Comparison of ENCODE assay signal across 9 cellular contexts in genomic region chr20:49483706-49484101, GRCh38. TPM values are rescaled to one million over a fixed set of nuclear protein-coding genes. Genes with fewer than 3 reads are reported as not detected.
DNase-seq lines count a peak whose midpoint lies in the region; ATAC-seq and TF ChIP-seq lines count a peak whose summit lies in the region.
"Had no signal": no experiment of that assay in that cellular context is flagged by ENCODE, and none has a peak within 500 bp of the region (broad histone marks: within the 10 kb centered on the region; RNA-seq: fewer than 3 reads in every experiment).

No MANE protein-coding gene starts in this region.

- no peak overlapping the region for H3K27ac Mint-ChIP-seq in neural progenitor cell
- H3K27ac Mint-ChIP-seq in activated T-helper 2 cell treated with anti-CD3 and anti-CD28 coated beads, Interferon-gamma antibody, Interleukin-2, Interleukin-4, amounts not matched to agents 10 μg/mL and 5 μg/mL and 100 μg/mL, durations not matched to agents 14 hours and 24 hours and 36 hours: no peak overlapping the region

- peaks cover 31% of the 10 kb centered on the region for H3K4me1 Mint-ChIP-seq in neural progenitor cell
- peaks cover 2% of the 10 kb centered on the region for H3K4me1 Mint-ChIP-seq in activated T-helper 2 cell treated with anti-CD3 and anti-CD28 coated beads, Interferon-gamma antibody, Interleukin-2, Interleukin-4, amounts not matched to agents 10 μg/mL and 5 μg/mL and 100 μg/mL, durations not matched to agents 14 hours and 24 hours and 36 hours (ENCODE audit: low read depth)

- TF ChIP-seq CTCF in left ventricle myocardium inferior (IDR thresholded peaks at IDR 0.05; ENCODE audit: borderline replicate concordance) (no peak), dorsolateral prefrontal cortex (IDR thresholded peaks at IDR 0.05 in 54 of 56, conservative IDR thresholded peaks at IDR 0.05 in 2 of 56; ENCODE audit: low read depth in 1 of 56, partially characterized antibody in 56 of 56) (no peak), neural progenitor cell (IDR thresholded peaks at IDR 0.05) (no peak)

- H3K79me2 ChIP-seq in neural progenitor cell (ENCODE audit: low read depth): no peaks in the 10 kb centered on the region

- no peak for DNase-seq in left ventricle myocardium inferior
- DNase-seq in left cardiac atrium: no peak
- peak in 1 of 10 donors; percentile 22 for DNase-seq in dorsolateral prefrontal cortex
- peak; percentile 56 for DNase-seq in neural progenitor cell (ENCODE audit: low spot score)
- no peak for DNase-seq in activated T-helper 2 cell treated with anti-CD3 and anti-CD28 coated beads, Interferon-gamma antibody, Interleukin-2, Interleukin-4, amounts not matched to agents 10 μg/mL and 5 μg/mL and 100 μg/mL, durations not matched to agents 14 hours and 24 hours and 36 hours (ENCODE audit: low spot score)
- DNase-seq in cerebellar cortex (ENCODE audit: low spot score): no peak

- peak overlapping the region; percentile 64 for H2AFZ ChIP-seq in neural progenitor cell (replicated peaks)

- H3K27ac ChIP-seq in left ventricle myocardium inferior (replicated peaks) (peak overlapping the region; percentile 58), dorsolateral prefrontal cortex (peak overlapping the region in 52 of 59 donors; percentile 33 to 94 (median 82)), neural progenitor cell (no peak overlapping the region)

- H3K4me3 Mint-ChIP-seq in neural progenitor cell: peak overlapping the region; percentile 80
- H3K4me3 Mint-ChIP-seq in activated T-helper 2 cell treated with anti-CD3 and anti-CD28 coated beads, Interferon-gamma antibody, Interleukin-2, Interleukin-4, amounts not matched to agents 10 μg/mL and 5 μg/mL and 100 μg/mL, durations not matched to agents 14 hours and 24 hours and 36 hours (ENCODE audit: low read depth): no peak overlapping the region

- no peak overlapping the region for H3K9ac ChIP-seq in neural progenitor cell

- intact Hi-C loops in left ventricle myocardium inferior (cut with micrococcal nuclease) (loop anchor here (10.0 kb wide), 1 partner anchor 99 kb away; no protein-coding TSS in a partner anchor), left cardiac atrium (cut with DNase I) (loop anchor here (2.0 to 10.0 kb wide), 3 partner anchors 99 to 149 kb away; no protein-coding TSS in a partner anchor), dorsolateral prefrontal cortex (cut with DNase I) (loop anchor here (1.0 to 10.0 kb wide), 5 partner anchors 59 to 149 kb away; no protein-coding TSS in a partner anchor)
- intact Hi-C loops in activated T-helper 2 cell treated with anti-CD3 and anti-CD28 coated beads, Interferon-gamma antibody, Interleukin-2, Interleukin-4, amounts not matched to agents 10 μg/mL and 5 μg/mL and 100 μg/mL, durations not matched to agents 14 hours and 24 hours and 36 hours (cut with micrococcal nuclease): loop anchor here (1.0 to 5.0 kb wide), 2 partner anchors 98 to 151 kb away; no protein-coding TSS in a partner anchor

- peaks cover 9% of the 10 kb centered on the region for H3F3A ChIP-seq in neural progenitor cell (ENCODE audit: low read depth)

- H3K36me3 Mint-ChIP-seq in neural progenitor cell: peaks cover 4% of the 10 kb centered on the region
- H3K36me3 Mint-ChIP-seq in activated T-helper 2 cell treated with anti-CD3 and anti-CD28 coated beads, Interferon-gamma antibody, Interleukin-2, Interleukin-4, amounts not matched to agents 10 μg/mL and 5 μg/mL and 100 μg/mL, durations not matched to agents 14 hours and 24 hours and 36 hours (ENCODE audit: low read depth): no peaks in the 10 kb centered on the region

- peak overlapping the region; percentile 95 for H3K4me2 ChIP-seq in neural progenitor cell

- H3K4me1 ChIP-seq in left ventricle myocardium inferior (peaks cover 26% of the 10 kb centered on the region), neural progenitor cell (peaks cover 17% of the 10 kb centered on the region)

- H3K36me3 ChIP-seq in left ventricle myocardium inferior (no peaks in the 10 kb centered on the region), neural progenitor cell (no peaks in the 10 kb centered on the region)

- H3K27me3 ChIP-seq in left ventricle myocardium inferior (ENCODE audit: low read depth): peaks cover 78% of the 10 kb centered on the region
- H3K27me3 ChIP-seq in dorsolateral prefrontal cortex: peaks cover 0 to 10% (median 0%) of the 10 kb centered on the region in 45 donors
- H3K27me3 ChIP-seq in neural progenitor cell: peaks cover 70% of the 10 kb centered on the region

- ATAC-seq in left cardiac atrium (no peak), GM19324 (IDR thresholded peaks at IDR 0.05; ENCODE audit: low FRiP score, unreplicated experiment) (no peak), GM21619 (IDR thresholded peaks at IDR 0.05; ENCODE audit: unreplicated experiment) (no peak)

- H3K9me3 ChIP-seq in left ventricle myocardium inferior (replicated peaks) (no peaks in the 10 kb centered on the region), neural progenitor cell (ENCODE audit: low read depth) (no peaks in the 10 kb centered on the region)

- peaks cover 25% of the 10 kb centered on the region for H3K27me3 Mint-ChIP-seq in neural progenitor cell (ENCODE audit: insufficient read depth, low read depth)
- peaks cover 53% of the 10 kb centered on the region for H3K27me3 Mint-ChIP-seq in activated T-helper 2 cell treated with anti-CD3 and anti-CD28 coated beads, Interferon-gamma antibody, Interleukin-2, Interleukin-4, amounts not matched to agents 10 μg/mL and 5 μg/mL and 100 μg/mL, durations not matched to agents 14 hours and 24 hours and 36 hours (ENCODE audit: low read depth)

- H4K20me1 ChIP-seq in neural progenitor cell (ENCODE audit: low read depth): peaks cover 40% of the 10 kb centered on the region

- H3K9me3 Mint-ChIP-seq in neural progenitor cell: no peaks in the 10 kb centered on the region
- no peaks in the 10 kb centered on the region for H3K9me3 Mint-ChIP-seq in activated T-helper 2 cell treated with anti-CD3 and anti-CD28 coated beads, Interferon-gamma antibody, Interleukin-2, Interleukin-4, amounts not matched to agents 10 μg/mL and 5 μg/mL and 100 μg/mL, durations not matched to agents 14 hours and 24 hours and 36 hours

- H3K4me3 ChIP-seq in left ventricle myocardium inferior (peak overlapping the region; percentile 67), dorsolateral prefrontal cortex (peak overlapping the region in 58 of 59 donors; percentile 38 to 78 (median 63)), neural progenitor cell (peak overlapping the region; percentile 77)

RNA-seq across cellular contexts. Expression of gene KCNB1, which starts 1.2 kb away (rescaled TPM):
- total RNA-seq in left ventricle myocardium inferior (0.77 TPM), left cardiac atrium (1 to 10 TPM; 2.0 to 2.1 TPM), dorsolateral prefrontal cortex (100 to 1,000 TPM in 85 of 120 experiments, 10 to 100 TPM in 35; 39.1 to 171 (median 119) TPM), neural progenitor cell (ENCODE audit: low replicate concordance) (0.97 and 1.0 TPM in 2 replicates)
- total RNA-seq in activated T-helper 2 cell treated with anti-CD3 and anti-CD28 coated beads, Interferon-gamma antibody, Interleukin-2, Interleukin-4, amounts not matched to agents 10 μg/mL and 5 μg/mL and 100 μg/mL, durations not matched to agents 14 hours and 24 hours and 36 hours: 0.05 TPM in 1 of 2 replicates, not detected in the other
- total RNA-seq: activated CD8-positive, alpha-beta memory T cell treated with anti-CD3 and anti-CD28 coated beads for 36 hours had no signal

Comparison
In these comparisons a context has a peak if more than half of its experiments do, and no peak if none do; other contexts are left out.
1. RNA of gene KCNB1, which starts 1.2 kb away (total RNA-seq): 39.1 to 171 TPM in dorsolateral prefrontal cortex; 2.0 to 2.1 TPM in left cardiac atrium, 0.97 to 1.0 TPM in neural progenitor cell, 0.77 TPM in left ventricle myocardium inferior (single experiment) and 0.05 TPM in activated T-helper 2 cell treated with anti-CD3 and anti-CD28 coated beads, Interferon-gamma antibody, Interleukin-2, Interleukin-4, amounts not matched to agents 10 μg/mL and 5 μg/mL and 100 μg/mL, durations not matched to agents 14 hours and 24 hours and 36 hours; every median in the first group is over 10 times any median in the second.
2. Peak in every context shown above with its lines, with median percentiles within 50 percentile points of each other: H3K4me3 ChIP-seq.